ENCODE assay signal across 1 cellular context in the genomic region with DNA sequence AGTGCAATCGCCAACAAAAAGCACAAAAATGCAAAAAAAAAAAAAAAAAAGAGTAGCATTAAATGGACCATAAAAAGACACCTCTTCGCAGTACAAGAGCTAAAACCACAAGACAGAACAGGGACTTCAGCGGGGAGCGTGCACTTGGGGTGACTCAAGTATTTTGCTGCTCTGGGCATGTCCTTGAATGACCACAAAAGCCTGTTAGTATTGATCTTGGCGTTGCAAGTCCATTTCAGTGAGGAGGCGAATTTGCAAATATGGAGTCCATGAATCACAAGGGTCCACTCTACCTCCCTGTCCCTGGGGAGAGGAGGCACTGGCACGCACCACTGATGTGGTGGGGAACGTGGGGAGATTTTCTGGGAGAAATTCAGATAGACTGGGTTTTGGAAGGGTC.
TF ChIP-seq lines count a peak whose summit lies in the region.

No MANE protein-coding gene starts in this region.

TF ChIP-seq in HepG2, 621 proteins besides CTCF, POLR2A, EP300 and RAD21 (continued from another document and continues in another):
- TF ChIP-seq THAP9 (CRISPR knock-in tag; IDR thresholded peaks at IDR 0.05; ENCODE audit: borderline replicate concordance) (0 out of 2 replicates have a peak, but pooled peaks have one; percentile 15), MAFF (IDR thresholded peaks at IDR 0.05; ENCODE audit: low read depth, low read length) (peak; percentile 38), POLR2G (IDR thresholded peaks at IDR 0.05; ENCODE audit: low read depth, low read length) (no peak), CEBPG (CRISPR knock-in tag; IDR thresholded peaks at IDR 0.05) (peak; percentile 47), ATRX (CRISPR knock-in tag; IDR thresholded peaks at IDR 0.05; ENCODE audit: borderline replicate concordance) (no peak), TCF7 (IDR thresholded peaks at IDR 0.05; ENCODE audit: low read depth) (peak; percentile 46), ZNF766 (CRISPR knock-in tag; IDR thresholded peaks at IDR 0.05; ENCODE audit: borderline replicate concordance) (no peak), TBX2 (CRISPR knock-in tag; IDR thresholded peaks at IDR 0.05; ENCODE audit: borderline replicate concordance) (0 out of 2 replicates have a peak, but pooled peaks have one; percentile 18), POGZ (CRISPR knock-in tag; IDR thresholded peaks at IDR 0.05) (peak; percentile 52), MXD1 (CRISPR knock-in tag; IDR thresholded peaks at IDR 0.05) (0 out of 2 replicates have a peak, but pooled peaks have one; percentile 33), PTBP1 (IDR thresholded peaks at IDR 0.05; ENCODE audit: low read depth, low read length, poor library complexity, severe bottlenecking) (no peak), MTF2 (CRISPR knock-in tag; IDR thresholded peaks at IDR 0.05; ENCODE audit: borderline replicate concordance) (no peak), ZNF30 (CRISPR knock-in tag; IDR thresholded peaks at IDR 0.05) (no peak), NFIC (IDR thresholded peaks at IDR 0.05; ENCODE audit: low read length) (peak; percentile 28; the same call in 1 of the 2 replicates), ZNF550 (CRISPR knock-in tag; IDR thresholded peaks at IDR 0.05; ENCODE audit: borderline replicate concordance) (no peak), SOX6 (IDR thresholded peaks at IDR 0.05) (no peak), SOX6 (CRISPR knock-in tag; IDR thresholded peaks at IDR 0.05) (peak; percentile 75), ZNF274 (CRISPR knock-in tag; IDR thresholded peaks at IDR 0.05) (no peak), PHF21A (CRISPR knock-in tag; IDR thresholded peaks at IDR 0.05) (0 out of 2 replicates have a peak, but pooled peaks have one; percentile 14), DMAP1 (CRISPR knock-in tag; IDR thresholded peaks at IDR 0.05) (peak; percentile 6; the same call in 1 of the 2 replicates), FOXA3 (CRISPR knock-in tag; IDR thresholded peaks at IDR 0.05) (peak; percentile 72), CCAR2 (optimal IDR thresholded peaks at IDR 0.05; ENCODE audit: low read depth, low read length) (no peak), TCF7L2 (IDR thresholded peaks at IDR 0.05; ENCODE audit: low read depth, low read length) (no peak), ZNF235 (CRISPR knock-in tag; IDR thresholded peaks at IDR 0.05; ENCODE audit: borderline replicate concordance) (peak; percentile 53; the same call in 1 of the 2 replicates), ZNF792 (CRISPR knock-in tag; IDR thresholded peaks at IDR 0.05) (no peak), HNF1A (IDR thresholded peaks at IDR 0.05; ENCODE audit: low read depth) (peak; percentile 25; the same call in 1 of the 2 replicates), HNF1A (CRISPR knock-in tag; IDR thresholded peaks at IDR 0.05; ENCODE audit: borderline replicate concordance) (no peak), ZNF430 (CRISPR knock-in tag; IDR thresholded peaks at IDR 0.05) (0 out of 2 replicates have a peak, but pooled peaks have one; percentile 56), TEAD3 (CRISPR knock-in tag; optimal IDR thresholded peaks at IDR 0.05; ENCODE audit: borderline replicate concordance) (peak; percentile 63), KLF9 (CRISPR knock-in tag; IDR thresholded peaks at IDR 0.05; ENCODE audit: low read depth) (no peak), EZH2 (conservative IDR thresholded peaks at IDR 0.05; ENCODE audit: low read depth, low read length) (no peak), CREM (IDR thresholded peaks at IDR 0.05) (peak; percentile 58), CREM (CRISPR knock-in tag; IDR thresholded peaks at IDR 0.05) (no peak), SOX5 (CRISPR knock-in tag; IDR thresholded peaks at IDR 0.05; ENCODE audit: borderline replicate concordance) (peak; percentile 41; the same call in 1 of the 2 replicates), SKI (IDR thresholded peaks at IDR 0.05; ENCODE audit: partially characterized antibody) (peak; percentile 57), PCBP1 (IDR thresholded peaks at IDR 0.05; ENCODE audit: borderline replicate concordance, low read depth, low read length) (no peak), ZNF776 (CRISPR knock-in tag; IDR thresholded peaks at IDR 0.05) (0 out of 2 replicates have a peak, but pooled peaks have one; percentile 41), ATAD3A (CRISPR knock-in tag; IDR thresholded peaks at IDR 0.05) (no peak), NFKBIZ (CRISPR knock-in tag; IDR thresholded peaks at IDR 0.05) (peak; percentile 29; the same call in 1 of the 2 replicates), DRAP1 (CRISPR knock-in tag; IDR thresholded peaks at IDR 0.05) (peak; percentile 57), ZC3H4 (CRISPR knock-in tag; IDR thresholded peaks at IDR 0.05; ENCODE audit: borderline replicate concordance) (peak; percentile 85; the same call in 1 of the 2 replicates), ZNF605 (CRISPR knock-in tag; IDR thresholded peaks at IDR 0.05) (peak; percentile 80; the same call in 1 of the 2 replicates), HNF4A (CRISPR knock-in tag; IDR thresholded peaks at IDR 0.05) (peak; percentile 70), SNAI1 (CRISPR knock-in tag; IDR thresholded peaks at IDR 0.05; ENCODE audit: borderline replicate concordance) (peak; percentile 70; the same call in 1 of the 2 replicates), HOXA3 (CRISPR knock-in tag; IDR thresholded peaks at IDR 0.05) (peak; percentile 48; the same call in 1 of the 2 replicates), MAFK (conservative IDR thresholded peaks at IDR 0.05 in 1 of 2, IDR thresholded peaks at IDR 0.05 in 1 of 2; ENCODE audit: low read length in 2 of 2) (0 out of 4 replicates have a peak, but pooled peaks of 1 of the 2 experiments have one; percentile 7), STAG1 (CRISPR knock-in tag; IDR thresholded peaks at IDR 0.05) (no peak; the same call in 1 of the 2 replicates), ERF (CRISPR knock-in tag; IDR thresholded peaks at IDR 0.05) (peak; percentile 21; the same call in 1 of the 2 replicates)
- TF ChIP-seq, protein P1, sequence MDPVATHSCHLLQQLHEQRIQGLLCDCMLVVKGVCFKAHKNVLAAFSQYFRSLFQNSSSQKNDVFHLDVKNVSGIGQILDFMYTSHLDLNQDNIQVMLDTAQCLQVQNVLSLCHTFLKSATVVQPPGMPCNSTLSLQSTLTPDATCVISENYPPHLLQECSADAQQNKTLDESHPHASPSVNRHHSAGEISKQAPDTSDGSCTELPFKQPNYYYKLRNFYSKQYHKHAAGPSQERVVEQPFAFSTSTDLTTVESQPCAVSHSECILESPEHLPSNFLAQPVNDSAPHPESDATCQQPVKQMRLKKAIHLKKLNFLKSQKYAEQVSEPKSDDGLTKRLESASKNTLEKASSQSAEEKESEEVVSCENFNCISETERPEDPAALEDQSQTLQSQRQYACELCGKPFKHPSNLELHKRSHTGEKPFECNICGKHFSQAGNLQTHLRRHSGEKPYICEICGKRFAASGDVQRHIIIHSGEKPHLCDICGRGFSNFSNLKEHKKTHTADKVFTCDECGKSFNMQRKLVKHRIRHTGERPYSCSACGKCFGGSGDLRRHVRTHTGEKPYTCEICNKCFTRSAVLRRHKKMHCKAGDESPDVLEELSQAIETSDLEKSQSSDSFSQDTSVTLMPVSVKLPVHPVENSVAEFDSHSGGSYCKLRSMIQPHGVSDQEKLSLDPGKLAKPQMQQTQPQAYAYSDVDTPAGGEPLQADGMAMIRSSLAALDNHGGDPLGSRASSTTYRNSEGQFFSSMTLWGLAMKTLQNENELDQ (CRISPR knock-in tag; IDR thresholded peaks at IDR 0.05; ENCODE audit: borderline replicate concordance): no peak
- TF ChIP-seq, protein P2, sequence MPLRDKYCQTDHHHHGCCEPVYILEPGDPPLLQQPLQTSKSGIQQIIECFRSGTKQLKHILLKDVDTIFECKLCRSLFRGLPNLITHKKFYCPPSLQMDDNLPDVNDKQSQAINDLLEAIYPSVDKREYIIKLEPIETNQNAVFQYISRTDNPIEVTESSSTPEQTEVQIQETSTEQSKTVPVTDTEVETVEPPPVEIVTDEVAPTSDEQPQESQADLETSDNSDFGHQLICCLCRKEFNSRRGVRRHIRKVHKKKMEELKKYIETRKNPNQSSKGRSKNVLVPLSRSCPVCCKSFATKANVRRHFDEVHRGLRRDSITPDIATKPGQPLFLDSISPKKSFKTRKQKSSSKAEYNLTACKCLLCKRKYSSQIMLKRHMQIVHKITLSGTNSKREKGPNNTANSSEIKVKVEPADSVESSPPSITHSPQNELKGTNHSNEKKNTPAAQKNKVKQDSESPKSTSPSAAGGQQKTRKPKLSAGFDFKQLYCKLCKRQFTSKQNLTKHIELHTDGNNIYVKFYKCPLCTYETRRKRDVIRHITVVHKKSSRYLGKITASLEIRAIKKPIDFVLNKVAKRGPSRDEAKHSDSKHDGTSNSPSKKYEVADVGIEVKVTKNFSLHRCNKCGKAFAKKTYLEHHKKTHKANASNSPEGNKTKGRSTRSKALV (CRISPR knock-in tag; IDR thresholded peaks at IDR 0.05): no peak
- TF ChIP-seq, protein P3, sequence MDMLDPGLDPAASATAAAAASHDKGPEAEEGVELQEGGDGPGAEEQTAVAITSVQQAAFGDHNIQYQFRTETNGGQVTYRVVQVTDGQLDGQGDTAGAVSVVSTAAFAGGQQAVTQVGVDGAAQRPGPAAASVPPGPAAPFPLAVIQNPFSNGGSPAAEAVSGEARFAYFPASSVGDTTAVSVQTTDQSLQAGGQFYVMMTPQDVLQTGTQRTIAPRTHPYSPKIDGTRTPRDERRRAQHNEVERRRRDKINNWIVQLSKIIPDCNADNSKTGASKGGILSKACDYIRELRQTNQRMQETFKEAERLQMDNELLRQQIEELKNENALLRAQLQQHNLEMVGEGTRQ (IDR thresholded peaks at IDR 0.05; ENCODE audit: low read depth, low read length): 0 out of 2 replicates have a peak, but pooled peaks have one; percentile 8
- TF ChIP-seq, protein P3 (CRISPR knock-in tag; IDR thresholded peaks at IDR 0.05; ENCODE audit: borderline replicate concordance): no peak
- TF ChIP-seq, protein P4, sequence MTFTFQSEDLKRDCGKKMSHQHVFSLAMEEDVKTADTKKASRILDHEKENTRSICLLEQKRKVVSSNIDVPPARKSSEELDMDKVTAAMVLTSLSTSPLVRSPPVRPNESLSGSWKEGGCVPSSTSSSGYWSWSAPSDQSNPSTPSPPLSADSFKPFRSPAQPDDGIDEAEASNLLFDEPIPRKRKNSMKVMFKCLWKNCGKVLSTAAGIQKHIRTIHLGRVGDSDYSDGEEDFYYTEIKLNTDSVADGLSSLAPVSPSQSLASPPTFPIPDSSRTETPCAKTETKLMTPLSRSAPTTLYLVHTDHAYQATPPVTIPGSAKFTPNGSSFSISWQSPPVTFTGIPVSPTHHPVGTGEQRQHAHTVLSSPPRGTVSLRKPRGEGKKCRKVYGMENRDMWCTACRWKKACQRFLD (CRISPR knock-in tag; IDR thresholded peaks at IDR 0.05; ENCODE audit: borderline replicate concordance): 0 out of 2 replicates have a peak, but pooled peaks have one; percentile 8
